In genomic region chr3:15728766-15729165, GRCh38 we compare ENCODE assay signal across 27 cellular contexts.
A peak's percentile ranks its signal among the peaks of the same experiment; 100 is the strongest.
DNase-seq lines count a peak whose midpoint lies in the region; ATAC-seq, FAIRE-seq and TF ChIP-seq lines count a peak whose summit lies in the region.
"Had no signal": no experiment of that assay in that cellular context is flagged by ENCODE, and none has a peak within 500 bp of the region (broad histone marks: within the 10 kb centered on the region; RNA-seq: fewer than 3 reads in every experiment).

No MANE protein-coding gene starts in this region.

- H3K27ac Mint-ChIP-seq in stimulated activated effector memory CD8-positive, alpha-beta T cell treated with anti-CD3 and anti-CD28 coated beads, Interleukin-12 subunit alpha, Interleukin-12 subunit beta, amount 100 ng/mL, for 72 hours: peak overlapping the region; percentile 76
- H3K27ac Mint-ChIP-seq: activated naive CD4-positive, alpha-beta T cell treated with anti-CD3 and anti-CD28 coated beads, Interleukin-2, amount 50 U/mL, for 72 hours; CD14-positive monocyte had no signal

- no peak for ATAC-seq in stimulated activated effector memory CD8-positive, alpha-beta T cell treated with anti-CD3 and anti-CD28 coated beads, Interleukin-12 subunit alpha, Interleukin-12 subunit beta, amount 100 ng/mL, for 72 hours
- ATAC-seq: activated naive CD4-positive, alpha-beta T cell treated with anti-CD3 and anti-CD28 coated beads, Interleukin-2, amount 50 U/mL, for 72 hours; HCT116; K562 had no signal

- H3K9me3 Mint-ChIP-seq in stimulated activated effector memory CD8-positive, alpha-beta T cell treated with anti-CD3 and anti-CD28 coated beads, Interleukin-12 subunit alpha, Interleukin-12 subunit beta, amount 100 ng/mL, for 72 hours: no peaks in the 10 kb centered on the region
- H3K9me3 Mint-ChIP-seq: activated naive CD4-positive, alpha-beta T cell treated with anti-CD3 and anti-CD28 coated beads, Interleukin-2, amount 50 U/mL, for 72 hours; CD14-positive monocyte; naive B cell had no signal

- H3K9me3 ChIP-seq in prostate gland (no peaks in the 10 kb centered on the region), SK-N-SH (no peaks in the 10 kb centered on the region)
- H3K9me3 ChIP-seq: ascending aorta, left ventricle myocardium inferior, SJCRH30, upper lobe of left lung had no signal

- peak; percentile 45 for DNase-seq in RCC 7860 (ENCODE audit: low spot score)
- no peak for DNase-seq in caudate nucleus (lab: John Stamatoyannopoulos, UW)
- DNase-seq in kidney epithelial cell (ENCODE audit: low read depth): peak; percentile 64
- no peak for DNase-seq in stimulated activated effector memory CD8-positive, alpha-beta T cell treated with anti-CD3 and anti-CD28 coated beads, Interleukin-12 subunit alpha, Interleukin-12 subunit beta, amount 100 ng/mL, for 72 hours (ENCODE audit: low spot score in 2 of 2)
- no peak for DNase-seq in 8988T
- DNase-seq in prostate gland (ENCODE audit: low spot score): no peak
- no peak for DNase-seq in SK-N-SH
- DNase-seq: activated CD4-positive, alpha-beta T cell treated with anti-CD3 and anti-CD28 coated beads, Interleukin-2, amount 50 U/mL, for 4 hours; activated CD4-positive, CD25-positive, alpha-beta regulatory T cell; Calu3; DND-41; left ventricle myocardium inferior; naive B cell; NCI-H1105; NCI-H1930; retina; SJCRH30; small intestine; stimulated activated CD8-positive, alpha-beta memory T cell treated with anti-CD3 and anti-CD28 coated beads, Interleukin-4, amount 100 ng/mL, for 48 hours; T-helper 1 cell; upper lobe of left lung had no signal

- H4K20me1 ChIP-seq in SK-N-SH (ENCODE audit: insufficient read depth): no peaks in the 10 kb centered on the region

- H3K4me3 ChIP-seq in kidney epithelial cell (ENCODE audit: low read depth, low read length) (no peak overlapping the region), prostate gland (no peak overlapping the region), SK-N-SH (ENCODE audit: low read depth in 2 of 2, low read length in 1 of 2) (no peak overlapping the region)
- H3K4me3 ChIP-seq: ascending aorta, K562, left ventricle myocardium inferior, SJCRH30, upper lobe of left lung had no signal

- no peak overlapping the region for H3K4me2 ChIP-seq in SK-N-SH

- H3K36me3 Mint-ChIP-seq in stimulated activated effector memory CD8-positive, alpha-beta T cell treated with anti-CD3 and anti-CD28 coated beads, Interleukin-12 subunit alpha, Interleukin-12 subunit beta, amount 100 ng/mL, for 72 hours: peaks cover 92% of the 10 kb centered on the region

- peaks cover 40% of the 10 kb centered on the region for H3F3A ChIP-seq in SK-N-SH (replicated peaks; ENCODE audit: insufficient read depth)

- H3K27ac ChIP-seq in caudate nucleus (ENCODE audit: low read depth, low read length) (peak overlapping the region; percentile 29), prostate gland (no peak overlapping the region), SK-N-SH (ENCODE audit: low read depth in 2 of 2, low read length in 1 of 2) (no peak overlapping the region)
- H3K27ac ChIP-seq: ascending aorta, left ventricle myocardium inferior, SJCRH30, upper lobe of left lung had no signal

- CTCF ChIA-PET in SK-N-SH (lab: Yijun Ruan, JAX): no interaction called here

- TF ChIP-seq EP300 in SK-N-SH (IDR thresholded peaks at IDR 0.05; ENCODE audit: borderline replicate concordance in 1 of 2, low read depth in 1 of 2, low read length in 1 of 2): no peak

- no peak overlapping the region for H2AFZ ChIP-seq in SK-N-SH (ENCODE audit: low read depth)

- POLR2A ChIA-PET in SK-N-SH (lab: Yijun Ruan, JAX): no interaction called here

- TF ChIP-seq CTCF in kidney epithelial cell (IDR thresholded peaks at IDR 0.05; ENCODE audit: insufficient read depth, low read length, poor library complexity, severe bottlenecking) (no peak), prostate gland (IDR thresholded peaks at IDR 0.05) (no peak), SK-N-SH (IDR thresholded peaks at IDR 0.05) (no peak)

- peaks cover 86% of the 10 kb centered on the region for H3K79me2 ChIP-seq in SK-N-SH (ENCODE audit: insufficient read depth)

- H3K4me3 Mint-ChIP-seq in stimulated activated effector memory CD8-positive, alpha-beta T cell treated with anti-CD3 and anti-CD28 coated beads, Interleukin-12 subunit alpha, Interleukin-12 subunit beta, amount 100 ng/mL, for 72 hours: no peak overlapping the region
- H3K4me3 Mint-ChIP-seq: CD14-positive monocyte, naive B cell had no signal

- no peak overlapping the region for H3K9ac ChIP-seq in SK-N-SH

- no peaks in the 10 kb centered on the region for H3K36me3 ChIP-seq in kidney epithelial cell (ENCODE audit: control insufficient read depth, insufficient read depth, low read length)
- no peaks in the 10 kb centered on the region for H3K36me3 ChIP-seq in prostate gland
- peaks cover 48 to 89% of the 10 kb centered on the region in 2 experiments for H3K36me3 ChIP-seq in SK-N-SH (replicated peaks in 1 of 2; ENCODE audit: control insufficient read depth in 1 of 2, insufficient read depth in 2 of 2, low read length in 1 of 2)

- TF ChIP-seq RAD21 in SK-N-SH (IDR thresholded peaks at IDR 0.05; ENCODE audit: low read length): no peak

- H3K27me3 ChIP-seq in kidney epithelial cell (ENCODE audit: control insufficient read depth, insufficient read depth, low read length): no peaks in the 10 kb centered on the region
- no peaks in the 10 kb centered on the region for H3K27me3 ChIP-seq in prostate gland (replicated peaks; ENCODE audit: insufficient read depth)
- H3K27me3 ChIP-seq in SK-N-SH (ENCODE audit: insufficient read depth): no peaks in the 10 kb centered on the region
- H3K27me3 ChIP-seq: ascending aorta, SJCRH30, upper lobe of left lung had no signal

- peak; percentile 25 for FAIRE-seq in RCC 7860 (lab: Jason Lieb, UNC)
- FAIRE-seq: HTR-8/SVneo, K562, small intestine had no signal

- no peaks in the 10 kb centered on the region for H3K9me2 ChIP-seq in SK-N-SH

- H3K4me1 Mint-ChIP-seq in stimulated activated effector memory CD8-positive, alpha-beta T cell treated with anti-CD3 and anti-CD28 coated beads, Interleukin-12 subunit alpha, Interleukin-12 subunit beta, amount 100 ng/mL, for 72 hours: peaks cover 19% of the 10 kb centered on the region
- H3K4me1 Mint-ChIP-seq: CD14-positive monocyte, naive B cell had no signal

- H3K4me1 ChIP-seq in prostate gland (replicated peaks): no peaks in the 10 kb centered on the region
- peaks cover 0 to 4% of the 10 kb centered on the region in 2 experiments; a peak in 2 of 4 replicates for H3K4me1 ChIP-seq in SK-N-SH (ENCODE audit: control insufficient read depth in 1 of 2, insufficient read depth in 2 of 2, low read depth in 1 of 2, low read length in 1 of 2)
- H3K4me1 ChIP-seq: ascending aorta, left ventricle myocardium inferior, SJCRH30 had no signal

- no peak for TF ChIP-seq POLR2A in prostate gland (IDR thresholded peaks at IDR 0.05)

- intact Hi-C loops in prostate gland (cut with DNase I): no loop called here

TF ChIP-seq in SK-N-SH, 30 proteins besides CTCF, POLR2A, EP300 and RAD21:
- TF ChIP-seq, protein P1, sequence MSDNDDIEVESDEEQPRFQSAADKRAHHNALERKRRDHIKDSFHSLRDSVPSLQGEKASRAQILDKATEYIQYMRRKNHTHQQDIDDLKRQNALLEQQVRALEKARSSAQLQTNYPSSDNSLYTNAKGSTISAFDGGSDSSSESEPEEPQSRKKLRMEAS (IDR thresholded peaks at IDR 0.05; ENCODE audit: low read depth): no peak
- TF ChIP-seq SMC3 (IDR thresholded peaks at IDR 0.05; ENCODE audit: low read depth, low read length) (no peak), GATA2 (CRISPR knock-in tag; IDR thresholded peaks at IDR 0.05) (no peak), YY1 (IDR thresholded peaks at IDR 0.05; ENCODE audit: low read depth) (no peak), NRF1 (IDR thresholded peaks at IDR 0.05; ENCODE audit: low read depth, low read length) (no peak), RCOR1 (IDR thresholded peaks at IDR 0.05; ENCODE audit: low read length) (no peak), POLR2AphosphoS5 (IDR thresholded peaks at IDR 0.05; ENCODE audit: low read depth, low read length) (no peak), IRF3 (IDR thresholded peaks at IDR 0.05; ENCODE audit: low read depth, low read length) (no peak)
- TF ChIP-seq, protein P2, sequence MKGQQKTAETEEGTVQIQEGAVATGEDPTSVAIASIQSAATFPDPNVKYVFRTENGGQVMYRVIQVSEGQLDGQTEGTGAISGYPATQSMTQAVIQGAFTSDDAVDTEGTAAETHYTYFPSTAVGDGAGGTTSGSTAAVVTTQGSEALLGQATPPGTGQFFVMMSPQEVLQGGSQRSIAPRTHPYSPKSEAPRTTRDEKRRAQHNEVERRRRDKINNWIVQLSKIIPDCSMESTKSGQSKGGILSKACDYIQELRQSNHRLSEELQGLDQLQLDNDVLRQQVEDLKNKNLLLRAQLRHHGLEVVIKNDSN (IDR thresholded peaks at IDR 0.05; ENCODE audit: borderline replicate concordance, low read depth): no peak
- TF ChIP-seq, protein P3, sequence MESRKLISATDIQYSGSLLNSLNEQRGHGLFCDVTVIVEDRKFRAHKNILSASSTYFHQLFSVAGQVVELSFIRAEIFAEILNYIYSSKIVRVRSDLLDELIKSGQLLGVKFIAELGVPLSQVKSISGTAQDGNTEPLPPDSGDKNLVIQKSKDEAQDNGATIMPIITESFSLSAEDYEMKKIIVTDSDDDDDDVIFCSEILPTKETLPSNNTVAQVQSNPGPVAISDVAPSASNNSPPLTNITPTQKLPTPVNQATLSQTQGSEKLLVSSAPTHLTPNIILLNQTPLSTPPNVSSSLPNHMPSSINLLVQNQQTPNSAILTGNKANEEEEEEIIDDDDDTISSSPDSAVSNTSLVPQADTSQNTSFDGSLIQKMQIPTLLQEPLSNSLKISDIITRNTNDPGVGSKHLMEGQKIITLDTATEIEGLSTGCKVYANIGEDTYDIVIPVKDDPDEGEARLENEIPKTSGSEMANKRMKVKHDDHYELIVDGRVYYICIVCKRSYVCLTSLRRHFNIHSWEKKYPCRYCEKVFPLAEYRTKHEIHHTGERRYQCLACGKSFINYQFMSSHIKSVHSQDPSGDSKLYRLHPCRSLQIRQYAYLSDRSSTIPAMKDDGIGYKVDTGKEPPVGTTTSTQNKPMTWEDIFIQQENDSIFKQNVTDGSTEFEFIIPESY (IDR thresholded peaks at IDR 0.05; ENCODE audit: borderline replicate concordance, low read depth): no peak

Comparison
In these comparisons a context has a peak if more than half of its experiments do, and no peak if none do; other contexts are left out.
1. DNase-seq: peak in RCC 7860 (single experiment) and kidney epithelial cell (single experiment); none in caudate nucleus (0 of 61), stimulated activated effector memory CD8-positive, alpha-beta T cell treated with anti-CD3 and anti-CD28 coated beads, Interleukin-12 subunit alpha, Interleukin-12 subunit beta, amount 100 ng/mL, for 72 hours (0 of 2), 8988T (single experiment), prostate gland (single experiment) and SK-N-SH (single experiment).